11 cellular contexts compared by ENCODE assay signal in the genomic region with DNA sequence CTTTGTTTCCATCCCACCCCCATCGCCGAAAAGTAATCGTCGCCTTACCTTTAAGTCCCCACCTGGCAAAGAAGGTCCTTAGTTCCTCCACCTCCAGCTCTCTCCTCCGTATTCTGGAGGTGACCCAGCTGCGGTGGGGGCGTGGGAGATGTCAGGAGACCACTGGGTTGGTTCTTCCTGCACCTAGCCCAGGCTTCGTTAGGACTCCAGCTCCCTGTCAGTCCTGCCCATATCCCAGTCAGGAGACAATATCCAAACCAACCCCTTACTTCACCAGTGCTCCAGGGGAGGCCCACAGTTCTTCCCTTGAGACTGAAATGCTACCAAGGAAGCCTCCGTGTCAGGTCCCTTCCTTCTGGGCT. TPM values are rescaled to one million over a fixed set of nuclear protein-coding genes. Genes with fewer than 3 reads are reported as not detected.
DNase-seq lines count a peak whose midpoint lies in the region; TF ChIP-seq lines count a peak whose summit lies in the region.
"Had no signal": no experiment of that assay in that cellular context is flagged by ENCODE, and none has a peak within 500 bp of the region (broad histone marks: within the 10 kb centered on the region; RNA-seq: fewer than 3 reads in every experiment).

No MANE protein-coding gene starts in this region.

- peaks cover 17% of the 10 kb centered on the region for H3K27me3 Mint-ChIP-seq in neural progenitor cell (ENCODE audit: insufficient read depth, low read depth)
- H3K27me3 Mint-ChIP-seq: stimulated activated naive CD8-positive, alpha-beta T cell treated with anti-CD3 and anti-CD28 coated beads, Interleukin-15, Interleukin-2, amounts not matched to agents 100 ng/mL and 50 ng/mL, for 24 hours had no signal

- H3K79me2 ChIP-seq in neural progenitor cell (ENCODE audit: low read depth) (no peaks in the 10 kb centered on the region), hepatocyte (no peaks in the 10 kb centered on the region)

- no peaks in the 10 kb centered on the region for H3K9me3 ChIP-seq in effector memory CD4-positive, alpha-beta T cell (ENCODE audit: control insufficient read depth, low read length)
- H3K9me3 ChIP-seq in neural progenitor cell (ENCODE audit: low read depth) (no peaks in the 10 kb centered on the region), hepatocyte (ENCODE audit: low read depth) (no peaks in the 10 kb centered on the region)

- no peaks in the 10 kb centered on the region for H3K36me3 Mint-ChIP-seq in neural progenitor cell
- H3K36me3 Mint-ChIP-seq: brain had no signal

- no peak for DNase-seq in HFF-Myc (ENCODE audit: extremely low read depth, low read depth)
- no peak for DNase-seq in effector memory CD4-positive, alpha-beta T cell
- DNase-seq in neural progenitor cell (ENCODE audit: low spot score) = no peak
- DNase-seq in activated gamma-delta T cell treated with Interleukin-2 at 50 U/mL for 16 hours = no peak
- no peak for DNase-seq in SHP77 treated with DMSO at 0.1 percent for 48 hours (lab: John Stamatoyannopoulos, UW)
- no peak for DNase-seq in hepatocyte (ENCODE audit: low spot score)
- DNase-seq in NCI-H1436 treated with DMSO at 0.1 percent for 48 hours (lab: John Stamatoyannopoulos, UW) = no peak
- DNase-seq: NCI-H748 treated with DMSO at 0.1 percent for 48 hours had no signal

- peaks cover 39% of the 10 kb centered on the region for H3K4me1 ChIP-seq in effector memory CD4-positive, alpha-beta T cell (ENCODE audit: control insufficient read depth, insufficient read depth, low read length, poor library complexity, severe bottlenecking)
- peaks cover 35% of the 10 kb centered on the region for H3K4me1 ChIP-seq in neural progenitor cell
- H3K4me1 ChIP-seq in hepatocyte (ENCODE audit: insufficient read depth) = peaks cover 33% of the 10 kb centered on the region

- peak overlapping the region; percentile 75 for H3K27ac ChIP-seq in 22Rv1
- H3K27ac ChIP-seq in effector memory CD4-positive, alpha-beta T cell (ENCODE audit: insufficient read depth, low read length, poor library complexity, severe bottlenecking) = no peak overlapping the region
- no peak overlapping the region for H3K27ac ChIP-seq in neural progenitor cell
- no peak overlapping the region for H3K27ac ChIP-seq in hepatocyte

- no peaks in the 10 kb centered on the region for H3K36me3 ChIP-seq in effector memory CD4-positive, alpha-beta T cell (ENCODE audit: control insufficient read depth, insufficient read depth, low read length)
- H3K36me3 ChIP-seq in neural progenitor cell = no peaks in the 10 kb centered on the region
- no peaks in the 10 kb centered on the region for H3K36me3 ChIP-seq in hepatocyte (replicated peaks; ENCODE audit: insufficient read depth, low read depth)

- H3K27me3 ChIP-seq in effector memory CD4-positive, alpha-beta T cell (replicated peaks; ENCODE audit: control insufficient read depth, insufficient read depth, low read length, poor library complexity, severe bottlenecking) = no peaks in the 10 kb centered on the region
- H3K27me3 ChIP-seq in neural progenitor cell = peaks cover 30% of the 10 kb centered on the region
- no peaks in the 10 kb centered on the region for H3K27me3 ChIP-seq in hepatocyte

- 96% methylated on average over 9 of the region's 9 CpGs for WGBS in hepatocyte (ENCODE audit: low lambda C conversion rate, missing lambda C conversion rate)

- H4K20me1 ChIP-seq in neural progenitor cell (ENCODE audit: low read depth) = no peaks in the 10 kb centered on the region
- no peaks in the 10 kb centered on the region for H4K20me1 ChIP-seq in hepatocyte (ENCODE audit: insufficient read depth, poor library complexity, severe bottlenecking)

- H3K27ac Mint-ChIP-seq in neural progenitor cell = peak overlapping the region; percentile 50
- H3K27ac Mint-ChIP-seq: stimulated activated naive CD8-positive, alpha-beta T cell treated with anti-CD3 and anti-CD28 coated beads, Interleukin-15, Interleukin-2, amounts not matched to agents 100 ng/mL and 50 ng/mL, for 24 hours had no signal

- H3K9me2 ChIP-seq in hepatocyte (replicated peaks; ENCODE audit: insufficient read depth) = no peaks in the 10 kb centered on the region

- TF ChIP-seq CTCF in 22Rv1 (IDR thresholded peaks at IDR 0.05) (no peak), HFF-Myc (IDR thresholded peaks at IDR 0.05; ENCODE audit: low read depth, low read length, missing control alignments) (no peak), neural progenitor cell (IDR thresholded peaks at IDR 0.05) (no peak), hepatocyte (IDR thresholded peaks at IDR 0.05; ENCODE audit: poor library complexity) (no peak)

- H3K4me3 ChIP-seq in HFF-Myc (replicated peaks; ENCODE audit: low read depth, low read length) = peak overlapping the region; percentile 30
- H3K4me3 ChIP-seq in effector memory CD4-positive, alpha-beta T cell (ENCODE audit: insufficient read depth, low read depth, low read length, poor library complexity, severe bottlenecking) = peak overlapping the region; percentile 4
- H3K4me3 ChIP-seq in neural progenitor cell = no peak overlapping the region
- H3K4me3 ChIP-seq in hepatocyte = no peak overlapping the region

- H3K4me3 Mint-ChIP-seq in neural progenitor cell = no peak overlapping the region
- H3K4me3 Mint-ChIP-seq: stimulated activated naive CD8-positive, alpha-beta T cell treated with anti-CD3 and anti-CD28 coated beads, Interleukin-15, Interleukin-2, amounts not matched to agents 100 ng/mL and 50 ng/mL, for 24 hours had no signal

- peaks cover 38% of the 10 kb centered on the region for H3K4me1 Mint-ChIP-seq in neural progenitor cell

- H3K9me3 Mint-ChIP-seq in neural progenitor cell = no peaks in the 10 kb centered on the region
- H3K9me3 Mint-ChIP-seq: stimulated activated naive CD8-positive, alpha-beta T cell treated with anti-CD3 and anti-CD28 coated beads, Interleukin-15, Interleukin-2, amounts not matched to agents 100 ng/mL and 50 ng/mL, for 24 hours had no signal

- H3K4me2 ChIP-seq in neural progenitor cell (no peak overlapping the region), hepatocyte (no peak overlapping the region)

- no peak overlapping the region for H3K9ac ChIP-seq in neural progenitor cell

- peaks cover 32% of the 10 kb centered on the region for H3F3A ChIP-seq in neural progenitor cell (ENCODE audit: low read depth)

- H2AFZ ChIP-seq in neural progenitor cell (replicated peaks) = no peak overlapping the region
- H2AFZ ChIP-seq in hepatocyte = no peak overlapping the region

RNA-seq across cellular contexts. Expression of a gene that starts 0.7 kb away (rescaled TPM):
- total RNA-seq in neural progenitor cell (ENCODE audit: low replicate concordance) (not detected in 2 replicates), hepatocyte (not detected in 2 replicates)
- polyA plus RNA-seq in hepatocyte = not detected in 2 replicates

RNA-seq across cellular contexts. Expression of a gene that starts 10.6 kb away (rescaled TPM):
- not detected in 2 replicates for total RNA-seq in neural progenitor cell (ENCODE audit: low replicate concordance)
- total RNA-seq in hepatocyte = 2.7 and 12.1 TPM in 2 replicates
- 14.6 and 18.5 TPM in 2 replicates for polyA plus RNA-seq in hepatocyte

RNA-seq across cellular contexts. Expression of a gene that starts 11.6 kb away (rescaled TPM):
- 0.28 and 1.4 TPM in 2 replicates for total RNA-seq in neural progenitor cell (ENCODE audit: low replicate concordance)
- 1.9 and 4.9 TPM in 2 replicates for total RNA-seq in hepatocyte
- polyA plus RNA-seq in hepatocyte = 1.9 and 2.2 TPM in 2 replicates

RNA-seq across cellular contexts. Expression of a gene that starts 51.1 kb away (rescaled TPM):
- not detected in 2 replicates for total RNA-seq in neural progenitor cell (ENCODE audit: low replicate concordance)
- not detected in 2 replicates for total RNA-seq in hepatocyte
- polyA plus RNA-seq in hepatocyte = 0.57 TPM in 1 of 2 replicates, not detected in the other

Comparison
In these comparisons a context has a peak if more than half of its experiments do, and no peak if none do; other contexts are left out.
1. H3K4me3 ChIP-seq: peak in HFF-Myc (single experiment) and effector memory CD4-positive, alpha-beta T cell (single experiment); none in neural progenitor cell (single experiment) and hepatocyte (single experiment).